3 cellular contexts compared by ENCODE assay signal in the genomic region with DNA sequence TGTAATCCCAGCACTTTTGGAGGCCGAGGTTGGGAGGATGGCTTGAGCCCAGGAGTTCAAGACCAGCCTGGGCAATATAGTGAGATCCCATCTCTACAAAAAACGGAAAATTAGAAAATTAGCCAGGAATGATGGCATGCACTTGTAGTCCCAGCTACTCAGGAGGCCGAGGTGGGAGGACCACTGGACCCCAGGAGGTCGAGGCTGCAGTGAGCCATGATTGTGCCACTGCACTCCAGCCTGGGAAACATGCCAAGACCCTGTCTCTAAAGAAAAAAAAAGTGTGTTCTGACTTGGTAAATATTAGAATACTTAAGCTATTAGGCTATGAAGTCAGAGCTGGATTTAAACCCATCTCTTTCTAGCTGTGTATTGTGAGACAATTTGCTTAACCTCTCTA.
TF ChIP-seq lines count a peak whose summit lies in the region.

No MANE protein-coding gene starts in this region.

TF ChIP-seq in HepG2, 621 proteins besides CTCF, POLR2A, EP300 and RAD21:
- TF ChIP-seq GATA4 (IDR thresholded peaks at IDR 0.05; ENCODE audit: borderline replicate concordance, low read depth) = no peak
- TF ChIP-seq, protein P1, sequence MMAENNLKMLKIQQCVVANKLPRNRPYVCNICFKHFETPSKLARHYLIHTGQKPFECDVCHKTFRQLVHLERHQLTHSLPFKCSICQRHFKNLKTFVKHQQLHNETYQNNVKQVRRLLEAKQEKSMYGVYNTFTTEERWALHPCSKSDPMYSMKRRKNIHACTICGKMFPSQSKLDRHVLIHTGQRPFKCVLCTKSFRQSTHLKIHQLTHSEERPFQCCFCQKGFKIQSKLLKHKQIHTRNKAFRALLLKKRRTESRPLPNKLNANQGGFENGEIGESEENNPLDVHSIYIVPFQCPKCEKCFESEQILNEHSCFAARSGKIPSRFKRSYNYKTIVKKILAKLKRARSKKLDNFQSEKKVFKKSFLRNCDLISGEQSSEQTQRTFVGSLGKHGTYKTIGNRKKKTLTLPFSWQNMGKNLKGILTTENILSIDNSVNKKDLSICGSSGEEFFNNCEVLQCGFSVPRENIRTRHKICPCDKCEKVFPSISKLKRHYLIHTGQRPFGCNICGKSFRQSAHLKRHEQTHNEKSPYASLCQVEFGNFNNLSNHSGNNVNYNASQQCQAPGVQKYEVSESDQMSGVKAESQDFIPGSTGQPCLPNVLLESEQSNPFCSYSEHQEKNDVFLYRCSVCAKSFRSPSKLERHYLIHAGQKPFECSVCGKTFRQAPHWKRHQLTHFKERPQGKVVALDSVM (CRISPR knock-in tag; IDR thresholded peaks at IDR 0.05) = peak; percentile 70; the same call in 1 of the 2 replicates
TF ChIP-seq in HepG2: peak in this region for 1.

TF ChIP-seq in HEK293, 187 proteins besides CTCF, POLR2A, EP300 and RAD21:
- TF ChIP-seq GLIS1 (tag by site-specific recombination; IDR thresholded peaks at IDR 0.05) = peak; percentile 53; the same call in 1 of the 2 replicates
- TF ChIP-seq ZNF664 (tag by site-specific recombination; IDR thresholded peaks at IDR 0.05) = no peak
- peak; percentile 73 for TF ChIP-seq ZNF121 (tag by site-specific recombination; IDR thresholded peaks at IDR 0.05)
- TF ChIP-seq ZNF792 (tag by site-specific recombination; IDR thresholded peaks at IDR 0.05) = no peak
- no peak for TF ChIP-seq PATZ1 (tag by site-specific recombination; IDR thresholded peaks at IDR 0.05)

TF ChIP-seq in GM23338, 12 proteins besides CTCF, POLR2A, EP300 and RAD21:
- TF ChIP-seq NANOG (IDR thresholded peaks at IDR 0.05; ENCODE audit: borderline replicate concordance) (no peak), REST (IDR thresholded peaks at IDR 0.05; ENCODE audit: unreplicated experiment) (no peak), JUNB (IDR thresholded peaks at IDR 0.05; ENCODE audit: unreplicated experiment) (no peak), STAT1 (IDR thresholded peaks at IDR 0.05; ENCODE audit: unreplicated experiment) (no peak), ZNF114 (CRISPR knock-in tag; IDR thresholded peaks at IDR 0.05) (no peak), CREB1 (CRISPR knock-in tag; IDR thresholded peaks at IDR 0.05; ENCODE audit: low read depth) (no peak), EZH2phosphoT487 (IDR thresholded peaks at IDR 0.05; ENCODE audit: unreplicated experiment) (no peak), POLR2AphosphoS5 (IDR thresholded peaks at IDR 0.05; ENCODE audit: low read depth) (no peak), ZNF331 (CRISPR knock-in tag; IDR thresholded peaks at IDR 0.05; ENCODE audit: low read depth) (no peak), EZH2 (IDR thresholded peaks at IDR 0.05; ENCODE audit: low read depth, unreplicated experiment) (no peak)
- TF ChIP-seq, protein P2, sequence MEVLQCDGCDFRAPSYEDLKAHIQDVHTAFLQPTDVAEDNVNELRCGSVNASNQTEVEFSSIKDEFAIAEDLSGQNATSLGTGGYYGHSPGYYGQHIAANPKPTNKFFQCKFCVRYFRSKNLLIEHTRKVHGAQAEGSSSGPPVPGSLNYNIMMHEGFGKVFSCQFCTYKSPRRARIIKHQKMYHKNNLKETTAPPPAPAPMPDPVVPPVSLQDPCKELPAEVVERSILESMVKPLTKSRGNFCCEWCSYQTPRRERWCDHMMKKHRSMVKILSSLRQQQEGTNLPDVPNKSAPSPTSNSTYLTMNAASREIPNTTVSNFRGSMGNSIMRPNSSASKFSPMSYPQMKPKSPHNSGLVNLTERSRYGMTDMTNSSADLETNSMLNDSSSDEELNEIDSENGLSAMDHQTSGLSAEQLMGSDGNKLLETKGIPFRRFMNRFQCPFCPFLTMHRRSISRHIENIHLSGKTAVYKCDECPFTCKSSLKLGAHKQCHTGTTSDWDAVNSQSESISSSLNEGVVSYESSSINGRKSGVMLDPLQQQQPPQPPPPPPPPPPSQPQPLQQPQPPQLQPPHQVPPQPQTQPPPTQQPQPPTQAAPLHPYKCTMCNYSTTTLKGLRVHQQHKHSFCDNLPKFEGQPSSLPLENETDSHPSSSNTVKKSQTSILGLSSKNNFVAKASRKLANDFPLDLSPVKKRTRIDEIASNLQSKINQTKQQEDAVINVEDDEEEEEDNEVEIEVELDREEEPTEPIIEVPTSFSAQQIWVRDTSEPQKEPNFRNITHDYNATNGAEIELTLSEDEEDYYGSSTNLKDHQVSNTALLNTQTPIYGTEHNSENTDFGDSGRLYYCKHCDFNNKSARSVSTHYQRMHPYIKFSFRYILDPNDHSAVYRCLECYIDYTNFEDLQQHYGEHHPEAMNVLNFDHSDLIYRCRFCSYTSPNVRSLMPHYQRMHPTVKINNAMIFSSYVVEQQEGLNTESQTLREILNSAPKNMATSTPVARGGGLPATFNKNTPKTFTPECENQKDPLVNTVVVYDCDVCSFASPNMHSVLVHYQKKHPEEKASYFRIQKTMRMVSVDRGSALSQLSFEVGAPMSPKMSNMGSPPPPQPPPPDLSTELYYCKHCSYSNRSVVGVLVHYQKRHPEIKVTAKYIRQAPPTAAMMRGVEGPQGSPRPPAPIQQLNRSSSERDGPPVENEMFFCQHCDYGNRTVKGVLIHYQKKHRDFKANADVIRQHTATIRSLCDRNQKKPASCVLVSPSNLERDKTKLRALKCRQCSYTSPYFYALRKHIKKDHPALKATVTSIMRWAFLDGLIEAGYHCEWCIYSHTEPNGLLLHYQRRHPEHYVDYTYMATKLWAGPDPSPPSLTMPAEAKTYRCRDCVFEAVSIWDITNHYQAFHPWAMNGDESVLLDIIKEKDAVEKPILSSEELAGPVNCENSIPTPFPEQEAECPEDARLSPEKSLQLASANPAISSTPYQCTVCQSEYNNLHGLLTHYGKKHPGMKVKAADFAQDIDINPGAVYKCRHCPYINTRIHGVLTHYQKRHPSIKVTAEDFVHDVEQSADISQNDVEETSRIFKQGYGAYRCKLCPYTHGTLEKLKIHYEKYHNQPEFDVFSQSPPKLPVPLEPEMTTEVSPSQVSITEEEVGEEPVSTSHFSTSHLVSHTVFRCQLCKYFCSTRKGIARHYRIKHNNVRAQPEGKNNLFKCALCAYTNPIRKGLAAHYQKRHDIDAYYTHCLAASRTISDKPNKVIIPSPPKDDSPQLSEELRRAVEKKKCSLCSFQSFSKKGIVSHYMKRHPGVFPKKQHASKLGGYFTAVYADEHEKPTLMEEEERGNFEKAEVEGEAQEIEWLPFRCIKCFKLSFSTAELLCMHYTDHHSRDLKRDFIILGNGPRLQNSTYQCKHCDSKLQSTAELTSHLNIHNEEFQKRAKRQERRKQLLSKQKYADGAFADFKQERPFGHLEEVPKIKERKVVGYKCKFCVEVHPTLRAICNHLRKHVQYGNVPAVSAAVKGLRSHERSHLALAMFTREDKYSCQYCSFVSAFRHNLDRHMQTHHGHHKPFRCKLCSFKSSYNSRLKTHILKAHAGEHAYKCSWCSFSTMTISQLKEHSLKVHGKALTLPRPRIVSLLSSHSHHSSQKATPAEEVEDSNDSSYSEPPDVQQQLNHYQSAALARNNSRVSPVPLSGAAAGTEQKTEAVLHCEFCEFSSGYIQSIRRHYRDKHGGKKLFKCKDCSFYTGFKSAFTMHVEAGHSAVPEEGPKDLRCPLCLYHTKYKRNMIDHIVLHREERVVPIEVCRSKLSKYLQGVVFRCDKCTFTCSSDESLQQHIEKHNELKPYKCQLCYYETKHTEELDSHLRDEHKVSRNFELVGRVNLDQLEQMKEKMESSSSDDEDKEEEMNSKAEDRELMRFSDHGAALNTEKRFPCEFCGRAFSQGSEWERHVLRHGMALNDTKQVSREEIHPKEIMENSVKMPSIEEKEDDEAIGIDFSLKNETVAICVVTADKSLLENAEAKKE (CRISPR knock-in tag; IDR thresholded peaks at IDR 0.05) = no peak
- TF ChIP-seq, protein P3, sequence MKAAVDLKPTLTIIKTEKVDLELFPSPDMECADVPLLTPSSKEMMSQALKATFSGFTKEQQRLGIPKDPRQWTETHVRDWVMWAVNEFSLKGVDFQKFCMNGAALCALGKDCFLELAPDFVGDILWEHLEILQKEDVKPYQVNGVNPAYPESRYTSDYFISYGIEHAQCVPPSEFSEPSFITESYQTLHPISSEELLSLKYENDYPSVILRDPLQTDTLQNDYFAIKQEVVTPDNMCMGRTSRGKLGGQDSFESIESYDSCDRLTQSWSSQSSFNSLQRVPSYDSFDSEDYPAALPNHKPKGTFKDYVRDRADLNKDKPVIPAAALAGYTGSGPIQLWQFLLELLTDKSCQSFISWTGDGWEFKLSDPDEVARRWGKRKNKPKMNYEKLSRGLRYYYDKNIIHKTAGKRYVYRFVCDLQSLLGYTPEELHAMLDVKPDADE (IDR thresholded peaks at IDR 0.05) = no peak
